In genomic region chr17:1905190-1905919, GRCh38 we compare ENCODE assay signal across 15 cellular contexts.
DNase-seq lines count a peak whose midpoint lies in the region; ATAC-seq and TF ChIP-seq lines count a peak whose summit lies in the region.
"Had no signal": no experiment of that assay in that cellular context is flagged by ENCODE, and none has a peak within 500 bp of the region (broad histone marks: within the 10 kb centered on the region; RNA-seq: fewer than 3 reads in every experiment).

No MANE protein-coding gene starts in this region.

- peaks cover 33% of the 10 kb centered on the region for H3K4me1 Mint-ChIP-seq in type B pancreatic cell (ENCODE audit: unreplicated experiment)

- no peak for ATAC-seq in gastroesophageal sphincter
- ATAC-seq: activated CD4-positive, alpha-beta T cell treated with anti-CD3 and anti-CD28 coated beads for 36 hours had no signal

- no peaks in the 10 kb centered on the region for H3K36me3 Mint-ChIP-seq in type B pancreatic cell

- H3K9me3 ChIP-seq in gastroesophageal sphincter = no peaks in the 10 kb centered on the region
- H3K9me3 ChIP-seq: SJSA1 had no signal

- no peaks in the 10 kb centered on the region for H3K9me3 Mint-ChIP-seq in type B pancreatic cell

- peaks cover 64% of the 10 kb centered on the region for H3K27me3 Mint-ChIP-seq in type B pancreatic cell

- H3K4me3 Mint-ChIP-seq in type B pancreatic cell = peak overlapping the region; percentile 18
- H3K4me3 Mint-ChIP-seq: activated CD4-positive, alpha-beta T cell treated with anti-CD3 and anti-CD28 coated beads for 36 hours had no signal

- H3K4me1 ChIP-seq in gastroesophageal sphincter = peaks cover 0 to 15% (median 8%) of the 10 kb centered on the region in 3 donors

- 39 to 53% methylated on average over 4 to 8 of the region's 26 CpGs for WGBS in gastroesophageal sphincter (ENCODE audit: low coverage in 1 of 2), 2 donors

- DNase-seq in DMS153 (lab: John Stamatoyannopoulos, UW) (peak; percentile 45), DMS153 treated with DMSO at 0.1 percent for 48 hours (lab: John Stamatoyannopoulos, UW; ENCODE audit: unreplicated experiment) (no peak), NCI-H748 (lab: John Stamatoyannopoulos, UW; ENCODE audit: unreplicated experiment) (peak; percentile 97), head of caudate nucleus (peak in 40 of 42 donors; percentile 25 to 81 (median 52)), type B pancreatic cell (ENCODE audit: extremely low spot score, unreplicated experiment) (no peak), activated gamma-delta T cell (lab: John Stamatoyannopoulos, UW) (no peak), NCI-H446 (lab: John Stamatoyannopoulos, UW) (no peak)
- DNase-seq: activated CD4-positive, alpha-beta T cell treated with anti-CD3 and anti-CD28 coated beads for 36 hours; activated naive CD4-positive, alpha-beta T cell; foreskin melanocyte; MM.1S; occipital lobe had no signal

- no peak for TF ChIP-seq EP300 in gastroesophageal sphincter (IDR thresholded peaks at IDR 0.05)

- H3K36me3 ChIP-seq in gastroesophageal sphincter = no peaks in the 10 kb centered on the region
- H3K36me3 ChIP-seq: SJSA1 had no signal

- no peak for TF ChIP-seq CTCF in type B pancreatic cell (conservative IDR thresholded peaks at IDR 0.05)
- TF ChIP-seq CTCF in gastroesophageal sphincter (IDR thresholded peaks at IDR 0.05) = no peak

- H3K27ac Mint-ChIP-seq in type B pancreatic cell = no peak overlapping the region
- H3K27ac Mint-ChIP-seq: activated CD4-positive, alpha-beta T cell treated with anti-CD3 and anti-CD28 coated beads for 36 hours had no signal

- intact Hi-C loops in head of caudate nucleus (cut with DNase I) = loop anchor here (5.0 kb wide), 1 partner anchor 127 kb away; the partner anchor contains the start of gene DPH1

- H3K27ac ChIP-seq in gastroesophageal sphincter = no peak overlapping the region
- H3K27ac ChIP-seq: 22Rv1, SJSA1 had no signal

- no peak overlapping the region for H3K4me3 ChIP-seq in gastroesophageal sphincter
- H3K4me3 ChIP-seq: SJSA1 had no signal

- TF ChIP-seq POLR2A in gastroesophageal sphincter (IDR thresholded peaks at IDR 0.05) = no peak

- peaks cover 57% of the 10 kb centered on the region for H3K27me3 ChIP-seq in gastroesophageal sphincter

Comparison
In these comparisons a context has a peak if more than half of its experiments do, and no peak if none do; other contexts are left out.
1. DNase-seq: peak in DMS153 (single experiment), NCI-H748 (single experiment) and head of caudate nucleus (40 of 42); none in DMS153 treated with DMSO at 0.1 percent for 48 hours (single experiment), type B pancreatic cell (single experiment), activated gamma-delta T cell (single experiment) and NCI-H446 (0 of 2).